ENCODE assay signal across 25 cellular contexts in the genomic region with DNA sequence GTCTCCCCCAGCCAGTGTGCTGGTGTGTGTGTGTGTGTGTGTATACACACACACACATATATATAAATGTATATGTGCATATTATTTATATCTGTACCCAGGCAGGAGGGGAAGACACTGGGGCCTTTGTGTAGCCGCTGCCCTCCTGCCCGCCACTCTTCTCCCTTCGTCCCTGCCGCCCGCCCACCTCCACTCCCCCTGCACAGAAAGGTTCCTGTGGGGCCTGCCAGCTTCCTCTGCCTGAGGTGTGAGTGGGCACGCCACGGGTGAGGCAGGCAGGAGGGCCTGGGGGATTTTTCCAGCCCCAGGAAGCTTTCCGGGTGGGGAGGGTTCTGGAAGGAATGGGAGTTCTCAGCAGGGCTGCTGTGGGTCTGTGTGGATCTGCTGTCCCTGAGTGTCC. TPM values are rescaled to one million over a fixed set of nuclear protein-coding genes. Genes with fewer than 3 reads are reported as not detected.
DNase-seq lines count a peak whose midpoint lies in the region; ATAC-seq and TF ChIP-seq lines count a peak whose summit lies in the region.
"Had no signal": no experiment of that assay in that cellular context is flagged by ENCODE, and none has a peak within 500 bp of the region (broad histone marks: within the 10 kb centered on the region; RNA-seq: fewer than 3 reads in every experiment).

No MANE protein-coding gene starts in this region.

- H3K4me3 Mint-ChIP-seq in Calu3 (ENCODE audit: low read depth, unreplicated experiment), result peak overlapping the region; percentile 25
- H3K4me3 Mint-ChIP-seq: activated naive CD4-positive, alpha-beta T cell treated with anti-CD3 and anti-CD28 coated beads, Interleukin-2, amount 10 ng/mL, durations not matched to agents 7 days and 5 days had no signal

- H3K27me3 ChIP-seq in right lobe of liver (no peaks in the 10 kb centered on the region), prostate gland (replicated peaks; ENCODE audit: insufficient read depth) (no peaks in the 10 kb centered on the region)
- H3K27me3 ChIP-seq: brain microvascular endothelial cell, SJCRH30 had no signal

- no peaks in the 10 kb centered on the region for H3K9me3 Mint-ChIP-seq in Calu3 (ENCODE audit: low read depth, unreplicated experiment)
- H3K9me3 Mint-ChIP-seq: activated naive CD4-positive, alpha-beta T cell treated with anti-CD3 and anti-CD28 coated beads, Interleukin-2, amount 10 ng/mL, durations not matched to agents 7 days and 5 days had no signal

- H3K36me3 Mint-ChIP-seq in Calu3 (ENCODE audit: insufficient read depth, unreplicated experiment), result peaks cover 36% of the 10 kb centered on the region

- H3K4me3 ChIP-seq in right lobe of liver (peak overlapping the region in 2 of 3 donors; percentile 19 to 24), prostate gland (no peak overlapping the region)
- H3K4me3 ChIP-seq: SJCRH30 had no signal

- H3K27ac ChIP-seq in right lobe of liver, result peak overlapping the region; percentile 66 to 91 (median 87)
- H3K27ac ChIP-seq in prostate gland, result peak overlapping the region; percentile 37 to 56
- no peak overlapping the region for H3K27ac ChIP-seq in RWPE1
- H3K27ac ChIP-seq: brain microvascular endothelial cell, epithelial cell of prostate, SJCRH30 had no signal

- POLR2A ChIA-PET in RWPE1 (lab: Yijun Ruan, JAX; ENCODE audit: low non-redundant PET), result interaction anchor here (0.6 kb wide), 1 partner anchor 683 kb away, joined by 4 read pairs; no protein-coding TSS in a partner anchor

- peaks cover 60% of the 10 kb centered on the region for H3K4me1 Mint-ChIP-seq in Calu3 (ENCODE audit: low read depth, unreplicated experiment)

- DNase-seq in Calu3, result no peak
- peak; percentile 21 for DNase-seq in UCSD-AML1 (lab: John Stamatoyannopoulos, UW; ENCODE audit: unreplicated experiment)
- no peak for DNase-seq in right lobe of liver
- no peak for DNase-seq in prostate gland (ENCODE audit: low spot score)
- DNase-seq in SHP77 (lab: John Stamatoyannopoulos, UW), result no peak
- no peak for DNase-seq in GM19238 (ENCODE audit: insufficient read length, low spot score)
- no peak for DNase-seq in A172 (ENCODE audit: low spot score)
- no peak for DNase-seq in RWPE1 (ENCODE audit: low spot score)
- DNase-seq: activated CD4-positive, alpha-beta T cell treated with anti-CD3 and anti-CD28 coated beads, Interleukin-2, amount 50 U/mL, for 48 hours; activated naive CD4-positive, alpha-beta T cell treated with anti-CD3 and anti-CD28 coated beads, Interleukin-2, amount 10 ng/mL, durations not matched to agents 7 days and 5 days; brain microvascular endothelial cell; hippocampal formation; left cardiac atrium; NCI-H1092; NCI-H1694 treated with DMSO at 0.1 percent for 48 hours; NCI-H2171 treated with DMSO at 0.1 percent for 48 hours; NCI-H510A; SJCRH30; stimulated activated CD4-positive, alpha-beta T cell treated with anti-CD3 and anti-CD28 coated beads, Interleukin-15, amount 100 ng/mL, for 24 hours; stimulated activated CD4-positive, alpha-beta T cell treated with anti-CD3 and anti-CD28 coated beads, Interleukin-4, amount 100 ng/mL, for 4 hours; T-helper 1 cell had no signal

- no TSS peak for BruUV-seq in Calu3 (replicated peaks; lab: Mats Ljungman, UMichigan)

- H3K4me1 ChIP-seq in right lobe of liver (peaks cover 0 to 81% (median 34%) of the 10 kb centered on the region in 4 donors), prostate gland (replicated peaks) (peaks cover 16% of the 10 kb centered on the region)

- no peaks in the 10 kb centered on the region for H3K9me3 ChIP-seq in right lobe of liver
- H3K9me3 ChIP-seq in prostate gland, result no peaks in the 10 kb centered on the region
- H3K9me3 ChIP-seq: SJCRH30 had no signal

- peak overlapping the region; percentile 35 for H3K27ac Mint-ChIP-seq in Calu3 (ENCODE audit: unreplicated experiment)
- H3K27ac Mint-ChIP-seq: activated naive CD4-positive, alpha-beta T cell treated with anti-CD3 and anti-CD28 coated beads, Interleukin-2, amount 10 ng/mL, durations not matched to agents 7 days and 5 days had no signal

- CTCF ChIA-PET in Calu3 (lab: Charles Lee) (interaction anchor here (0.5 to 4.2 kb wide), 2 partner anchors 9 to 15 kb away, joined by 5 to 56 read pairs; partner anchors contain the start of genes FOXA3 and SYMPK), RWPE1 (lab: Yijun Ruan, JAX) (no interaction called here)

- ATAC-seq in right lobe of liver, result no peak
- ATAC-seq: activated CD4-positive, CD25-positive, alpha-beta regulatory T cell treated with anti-CD3 and anti-CD28 coated beads, Interleukin-2, amount 50 U/mL, for 24 hours; left cardiac atrium had no signal

- no peak for TF ChIP-seq CTCF in Calu3 (IDR thresholded peaks at IDR 0.05; ENCODE audit: unreplicated experiment)
- no peak for TF ChIP-seq CTCF in right lobe of liver (IDR thresholded peaks at IDR 0.05)
- TF ChIP-seq CTCF in prostate gland (IDR thresholded peaks at IDR 0.05), result no peak
- no peak for TF ChIP-seq CTCF in RWPE1 (conservative IDR thresholded peaks at IDR 0.05; ENCODE audit: low read depth)

- TF ChIP-seq POLR2A in right lobe of liver (IDR thresholded peaks at IDR 0.05), result no peak
- TF ChIP-seq POLR2A in prostate gland (IDR thresholded peaks at IDR 0.05), result no peak

- WGBS in right lobe of liver (ENCODE audit: insufficient coverage, low coverage, low lambda C conversion rate, missing lambda C conversion rate), result 23% methylated on average over 5 of the region's 8 CpGs
- 49% methylated on average over 8 of the region's 8 CpGs for WGBS in prostate gland

- H3K36me3 ChIP-seq in right lobe of liver (no peaks in the 10 kb centered on the region), prostate gland (no peaks in the 10 kb centered on the region)
- H3K36me3 ChIP-seq: brain microvascular endothelial cell had no signal

- intact Hi-C loops in Calu3 (cut with micrococcal nuclease; ENCODE audit: unreplicated experiment) (no loop called here), right lobe of liver (cut with DNase I) (no loop called here), prostate gland (cut with DNase I) (no loop called here)

- no peaks in the 10 kb centered on the region for H3K27me3 Mint-ChIP-seq in Calu3 (ENCODE audit: unreplicated experiment)

RNA-seq across cellular contexts. Expression of gene IRF2BP1, which starts 6.9 kb away (rescaled TPM):
- total RNA-seq in Calu3 (2022), result 36.9 and 37.4 TPM in 2 replicates
- total RNA-seq in right lobe of liver, result 10 to 100 TPM; 12.8 to 21.5 (median 15.5) TPM
- 10 to 100 TPM; 55.5 to 63.0 TPM for total RNA-seq in prostate gland
- 16.2 and 24.6 TPM in 2 replicates for total RNA-seq in A172 (2014; rRNA removed; shearing (Covaris generic))

RNA-seq across cellular contexts. Expression of gene FOXA3, which starts 14.9 kb away (rescaled TPM):
- total RNA-seq in Calu3 (2022) (12.1 and 19.9 TPM in 2 replicates), right lobe of liver (10 to 100 TPM; 18.2 to 36.1 (median 25.3) TPM), prostate gland (1 to 10 TPM in 1 of 2 donors, under 1 TPM in 1; 0.09 to 1.1 TPM)
- not detected in 2 replicates for total RNA-seq in A172 (2014; rRNA removed; shearing (Covaris generic))
- total RNA-seq: left cardiac atrium, myocyte, subcutaneous adipose tissue had no signal

RNA-seq across cellular contexts. Expression of gene SYMPK, which starts 16.1 kb away (rescaled TPM):
- total RNA-seq in Calu3 (2022) (130 and 135 TPM in 2 replicates), right lobe of liver (10 to 100 TPM; 31.1 to 50.1 (median 42.0) TPM), prostate gland (100 to 1,000 TPM in 1 of 2 donors, 10 to 100 TPM in 1; 76.4 to 104 TPM)
- total RNA-seq in A172 (2014; rRNA removed; shearing (Covaris generic)), result 18.6 and 25.5 TPM in 2 replicates

RNA-seq across cellular contexts. Expression of gene MYPOP, which starts 23.4 kb away (rescaled TPM):
- 11.9 and 13.1 TPM in 2 replicates for total RNA-seq in Calu3 (2022)
- 1 to 10 TPM; 2.5 to 5.2 (median 3.9) TPM for total RNA-seq in right lobe of liver
- total RNA-seq in prostate gland, result 1 to 10 TPM; 8.7 to 9.1 TPM
- total RNA-seq in A172 (2014; rRNA removed; shearing (Covaris generic)), result 0.48 and 1.1 TPM in 2 replicates

RNA-seq across cellular contexts. Expression of gene NANOS2, which starts 35.5 kb away (rescaled TPM):
- total RNA-seq in Calu3 (2022) (not detected in 2 replicates), right lobe of liver (not detected), prostate gland (1 to 10 TPM in 1 of 2 donors, not detected in 1; 4.1 TPM)
- not detected in 2 replicates for total RNA-seq in A172 (2014; rRNA removed; shearing (Covaris generic))
- total RNA-seq: left cardiac atrium, myocyte, SJCRH30, subcutaneous adipose tissue had no signal

Comparison
In these comparisons a context has a peak if more than half of its experiments do, and no peak if none do; other contexts are left out.
1. H3K4me3 ChIP-seq: peak in right lobe of liver (2 of 3); none in prostate gland (0 of 2).